In the genomic region with DNA sequence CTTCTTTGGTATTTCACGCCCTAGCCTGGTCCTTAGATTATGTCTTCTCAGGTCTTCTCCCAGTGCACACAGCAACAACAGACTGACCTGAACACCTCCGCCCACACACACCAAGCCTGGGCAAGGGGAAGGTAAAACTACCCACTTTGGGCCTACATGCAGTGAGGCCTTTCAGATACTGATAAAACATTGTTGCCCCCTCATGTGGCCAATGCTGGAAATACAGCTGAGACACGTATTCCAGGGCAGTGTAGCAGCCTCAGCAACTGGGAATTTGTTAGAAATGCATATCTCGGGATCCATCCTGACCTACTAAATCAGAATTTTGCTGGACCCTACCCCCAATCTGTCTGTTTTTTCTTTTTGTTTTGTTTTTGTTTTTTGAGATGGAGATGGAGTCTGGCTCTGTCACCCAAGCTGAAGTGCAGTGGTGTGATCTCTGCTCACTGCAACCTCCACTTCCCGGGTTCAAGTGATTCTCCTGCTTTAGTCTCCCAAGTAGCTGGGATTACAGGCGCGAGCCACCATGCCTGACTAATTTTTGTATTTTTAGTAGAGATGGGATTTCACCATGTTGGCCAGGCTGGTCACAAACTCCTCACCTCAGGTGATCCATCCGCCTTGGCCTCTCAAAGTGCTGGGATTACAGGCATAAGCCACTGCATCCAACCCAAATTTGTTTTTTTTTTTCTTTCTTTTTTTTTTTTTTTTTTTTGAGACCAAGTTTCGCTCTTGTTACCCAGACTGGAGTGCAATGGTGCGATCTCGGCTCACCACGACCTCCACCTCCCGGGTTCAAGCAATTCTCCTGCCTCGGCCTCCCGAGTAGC, we compare ENCODE assay signal across 8 cellular contexts. TPM values are rescaled to one million over a fixed set of nuclear protein-coding genes. Genes with fewer than 3 reads are reported as not detected.
DNase-seq lines count a peak whose midpoint lies in the region; TF ChIP-seq lines count a peak whose summit lies in the region.
"Not testable (repeated sequence)": the region's sequence is repeated elsewhere in the genome, so short reads cannot be mapped to it uniquely, and the experiment has no call there.

No MANE protein-coding gene starts in this region.

- not testable (repeated sequence) for H3K27me3 ChIP-seq in brain microvascular endothelial cell (replicated peaks); hepatocyte; tibial nerve

- DNase-seq in GM04504 (ENCODE audit: low read depth) (peak; percentile 63), HS-27A (ENCODE audit: low read depth) (peak; percentile 71), NCI-H748 (lab: John Stamatoyannopoulos, UW; ENCODE audit: unreplicated experiment) (peak; percentile 78), brain microvascular endothelial cell (peak; percentile 91), hepatocyte (ENCODE audit: low spot score) (peak; percentile 85), putamen (ENCODE audit: low spot score) (peak; percentile 69), tibial nerve (ENCODE audit: low spot score in 2 of 2) (peak; percentile 81 to 98)
- DNase-seq in activated CD4-positive, alpha-beta T cell treated with anti-CD3 and anti-CD28 coated beads for 1 hour: peak; percentile 67

- H3K4me1 ChIP-seq in hepatocyte (ENCODE audit: insufficient read depth); tibial nerve: not testable (repeated sequence)

- peaks cover 34% of the 10 kb centered on the region for H3K36me3 ChIP-seq in brain microvascular endothelial cell (replicated peaks)
- not testable (repeated sequence) for H3K36me3 ChIP-seq in hepatocyte (replicated peaks; ENCODE audit: insufficient read depth, low read depth)
- H3K36me3 ChIP-seq in tibial nerve: peaks cover 2 to 63% (median 14%) of the 10 kb centered on the region in 3 donors

- not testable (repeated sequence) for H4K20me1 ChIP-seq in hepatocyte (ENCODE audit: insufficient read depth, poor library complexity, severe bottlenecking)

- H3K9me2 ChIP-seq in hepatocyte (replicated peaks; ENCODE audit: insufficient read depth): not testable (repeated sequence)

- H3K79me2 ChIP-seq in hepatocyte: not testable (repeated sequence)

- 83% methylated on average over 14 of the region's 15 CpGs for WGBS in hepatocyte (ENCODE audit: low lambda C conversion rate, missing lambda C conversion rate)
- 73 to 79% methylated on average over 15 of the region's 15 CpGs for WGBS in tibial nerve, 2 donors

- not testable (repeated sequence) for TF ChIP-seq POLR2A in tibial nerve (IDR thresholded peaks at IDR 0.05)

- TF ChIP-seq EP300 in tibial nerve (IDR thresholded peaks at IDR 0.05): not testable (repeated sequence)

- H2AFZ ChIP-seq in hepatocyte: not testable (repeated sequence)

- in situ Hi-C loops in brain microvascular endothelial cell (cut with HindIII; ENCODE audit: low pct_ligation_motif_present, low sequenced_read_pairs): not testable (repeated sequence)

- not testable (repeated sequence) for H3K27ac ChIP-seq in brain microvascular endothelial cell, tibial nerve
- peak overlapping the region; percentile 8 for H3K27ac ChIP-seq in hepatocyte

- H3K9me3 ChIP-seq in hepatocyte (ENCODE audit: low read depth); tibial nerve: not testable (repeated sequence)

- H3K4me3 ChIP-seq in brain microvascular endothelial cell (ENCODE audit: low read depth, low read length); hepatocyte; tibial nerve: not testable (repeated sequence)

- TF ChIP-seq CTCF in brain microvascular endothelial cell (IDR thresholded peaks at IDR 0.05; ENCODE audit: low read depth, low read length, missing control alignments): peak; percentile 84
- TF ChIP-seq CTCF in hepatocyte (IDR thresholded peaks at IDR 0.05; ENCODE audit: poor library complexity): peak; percentile 65
- peak; percentile 67 to 80 (median 76) for TF ChIP-seq CTCF in tibial nerve (IDR thresholded peaks at IDR 0.05)

- not testable (repeated sequence) for H3K4me2 ChIP-seq in hepatocyte

RNA-seq across cellular contexts. Expression of gene PPP1R10, which starts 19.5 kb away (rescaled TPM):
- total RNA-seq in hepatocyte (34.5 and 36.2 TPM in 2 replicates), tibial nerve (10 to 100 TPM; 29.4 to 48.6 (median 39.3) TPM)
- polyA plus RNA-seq in hepatocyte: 38.2 and 38.6 TPM in 2 replicates

RNA-seq across cellular contexts. Expression of gene MRPS18B, which starts 20.1 kb away (rescaled TPM):
- total RNA-seq in hepatocyte (38.7 and 40.1 TPM in 2 replicates), tibial nerve (10 to 100 TPM; 36.9 to 67.7 (median 50.3) TPM)
- 59.4 and 60.9 TPM in 2 replicates for polyA plus RNA-seq in hepatocyte

RNA-seq across cellular contexts. Expression of gene ABCF1, which starts 26.3 kb away (rescaled TPM):
- 36.5 and 44.1 TPM in 2 replicates for total RNA-seq in hepatocyte
- 62.0 and 71.3 TPM in 2 replicates for polyA plus RNA-seq in hepatocyte
- 10 to 100 TPM; 31.4 to 64.5 (median 36.9) TPM for total RNA-seq in tibial nerve

RNA-seq across cellular contexts. Expression of gene ATAT1, which starts 29.1 kb away (rescaled TPM):
- total RNA-seq in hepatocyte (6.9 and 7.0 TPM in 2 replicates), tibial nerve (10 to 100 TPM in 1 of 4 donors, 1 to 10 TPM in 3; 5.5 to 18.0 (median 7.7) TPM)
- polyA plus RNA-seq in hepatocyte: 18.3 and 19.7 TPM in 2 replicates

RNA-seq across cellular contexts. Expression of gene PRR3, which starts 40.4 kb away (rescaled TPM):
- 10.1 and 10.8 TPM in 2 replicates for total RNA-seq in hepatocyte
- 7.8 and 9.3 TPM in 2 replicates for polyA plus RNA-seq in hepatocyte
- total RNA-seq in tibial nerve: 10 to 100 TPM in 1 of 4 donors, 1 to 10 TPM in 3; 8.0 to 10.3 (median 8.8) TPM
